ENCODE assay signal across 26 cellular contexts in genomic region chr2:228545749-228546148, GRCh38.
A peak's percentile ranks its signal among the peaks of the same experiment; 100 is the strongest.
DNase-seq lines count a peak whose midpoint lies in the region; ATAC-seq and TF ChIP-seq lines count a peak whose summit lies in the region.
"Had no signal": no experiment of that assay in that cellular context is flagged by ENCODE, and none has a peak within 500 bp of the region (broad histone marks: within the 10 kb centered on the region; RNA-seq: fewer than 3 reads in every experiment).

No MANE protein-coding gene starts in this region.

- DNase-seq in A172 (ENCODE audit: low spot score) (peak; percentile 28), GM23248 (peak; percentile 29), astrocyte of the hippocampus (ENCODE audit: low read depth, low spot score) (peak; percentile 0), iris pigment epithelial cell (ENCODE audit: low read depth) (peak; percentile 15), nucleus accumbens (lab: John Stamatoyannopoulos, UW) (no peak), lower leg skin (ENCODE audit: low spot score in 2 of 2) (no peak), ureter (ENCODE audit: low spot score) (no peak)
- DNase-seq: activated CD8-positive, alpha-beta T cell treated with anti-CD3 and anti-CD28 coated beads for 36 hours; activated effector memory CD4-positive, alpha-beta T cell treated with Interleukin-2 at 50 U/mL for 16 hours; activated naive CD8-positive, alpha-beta T cell treated with anti-CD3 and anti-CD28 coated beads, Interleukin-2, amount 10 ng/mL, durations not matched to agents 7 days and 5 days; colonic mucosa; DMS53; effector memory CD8-positive, alpha-beta T cell; NCI-H1436 treated with DMSO at 0.1 percent for 48 hours; NCI-H524 treated with DMSO at 0.1 percent for 48 hours; NK-92 treated with Interleukin-12 subunit alpha and Interleukin-12 subunit beta, amount 100 ng/mL, for 24 hours; SJCRH30; T-helper 1 cell; upper lobe of left lung had no signal

- intact Hi-C loops in lower leg skin (cut with DNase I; ENCODE audit: low total_unique reads), result no loop called here

- 6 to 9% methylated on average over 2 of the region's 2 CpGs for WGBS in GM23248 (ENCODE audit: low coverage in 1 of 2, low lambda C conversion rate in 2 of 2, missing lambda C conversion rate in 2 of 2), 2 experiments
- 42 to 49% methylated on average over 2 of the region's 2 CpGs for WGBS in lower leg skin, 2 donors

- no peaks in the 10 kb centered on the region for H3K9me3 ChIP-seq in GM23248 (ENCODE audit: low read depth)
- H3K9me3 ChIP-seq: colonic mucosa, SJCRH30 had no signal

- no peak overlapping the region for H3K9ac ChIP-seq in GM23248

- H3F3A ChIP-seq in GM23248 (ENCODE audit: insufficient read depth), result peaks cover 51% of the 10 kb centered on the region

- TF ChIP-seq POLR2A in lower leg skin (IDR thresholded peaks at IDR 0.05), result no peak

- no peaks in the 10 kb centered on the region for H3K9me2 ChIP-seq in GM23248 (ENCODE audit: insufficient read depth)

- H3K4me1 ChIP-seq in GM23248 (ENCODE audit: insufficient read depth), result peaks cover 47% of the 10 kb centered on the region
- H3K4me1 ChIP-seq: colonic mucosa, esophagus muscularis mucosa, SJCRH30, upper lobe of left lung had no signal

- peak overlapping the region; percentile 56 for H2AFZ ChIP-seq in GM23248

- ATAC-seq in HG02759 (IDR thresholded peaks at IDR 0.05; ENCODE audit: unreplicated experiment), result no peak
- ATAC-seq: activated CD4-positive, CD25-positive, alpha-beta regulatory T cell treated with anti-CD3 and anti-CD28 coated beads, Interleukin-2, amount 50 U/mL, for 24 hours; activated CD8-positive, alpha-beta T cell treated with anti-CD3 and anti-CD28 coated beads for 36 hours; effector memory CD8-positive, alpha-beta T cell; GM12878; HCT116; K562; Panc1 had no signal

- in situ Hi-C loops in GM23248 (cut with MboI), result no loop called here

- no peak overlapping the region for H3K4me3 ChIP-seq in GM23248
- no peak overlapping the region for H3K4me3 ChIP-seq in lower leg skin (ENCODE audit: low read depth, poor library complexity, severe bottlenecking)
- H3K4me3 ChIP-seq: colonic mucosa, esophagus muscularis mucosa, GM12878, K562, SJCRH30, upper lobe of left lung had no signal

- H3K27ac ChIP-seq in GM23248, result peak overlapping the region; percentile 58
- H3K27ac ChIP-seq: colonic mucosa, esophagus muscularis mucosa, SJCRH30 had no signal

- H3K36me3 ChIP-seq in GM23248 (ENCODE audit: low read depth), result no peaks in the 10 kb centered on the region
- H3K36me3 ChIP-seq: colonic mucosa, esophagus muscularis mucosa, SJCRH30, upper lobe of left lung had no signal

- no peaks in the 10 kb centered on the region for H4K20me1 ChIP-seq in GM23248 (ENCODE audit: insufficient read depth)

- no peaks in the 10 kb centered on the region for H3K27me3 ChIP-seq in GM23248 (replicated peaks; ENCODE audit: insufficient read depth)
- H3K27me3 ChIP-seq: colonic mucosa, esophagus muscularis mucosa, SJCRH30, upper lobe of left lung had no signal

- H3K79me2 ChIP-seq in GM23248 (ENCODE audit: insufficient read depth), result no peaks in the 10 kb centered on the region

- TF ChIP-seq CTCF in lower leg skin (IDR thresholded peaks at IDR 0.05), result no peak

- peak overlapping the region; percentile 67 for H3K4me2 ChIP-seq in GM23248 (ENCODE audit: unreplicated experiment)

Comparison
In these comparisons a context has a peak if more than half of its experiments do, and no peak if none do; other contexts are left out.
1. DNase-seq: peak in A172 (single experiment), GM23248 (single experiment), astrocyte of the hippocampus (single experiment) and iris pigment epithelial cell (single experiment); none in nucleus accumbens (0 of 56), lower leg skin (0 of 2) and ureter (single experiment).